In the genomic region with DNA sequence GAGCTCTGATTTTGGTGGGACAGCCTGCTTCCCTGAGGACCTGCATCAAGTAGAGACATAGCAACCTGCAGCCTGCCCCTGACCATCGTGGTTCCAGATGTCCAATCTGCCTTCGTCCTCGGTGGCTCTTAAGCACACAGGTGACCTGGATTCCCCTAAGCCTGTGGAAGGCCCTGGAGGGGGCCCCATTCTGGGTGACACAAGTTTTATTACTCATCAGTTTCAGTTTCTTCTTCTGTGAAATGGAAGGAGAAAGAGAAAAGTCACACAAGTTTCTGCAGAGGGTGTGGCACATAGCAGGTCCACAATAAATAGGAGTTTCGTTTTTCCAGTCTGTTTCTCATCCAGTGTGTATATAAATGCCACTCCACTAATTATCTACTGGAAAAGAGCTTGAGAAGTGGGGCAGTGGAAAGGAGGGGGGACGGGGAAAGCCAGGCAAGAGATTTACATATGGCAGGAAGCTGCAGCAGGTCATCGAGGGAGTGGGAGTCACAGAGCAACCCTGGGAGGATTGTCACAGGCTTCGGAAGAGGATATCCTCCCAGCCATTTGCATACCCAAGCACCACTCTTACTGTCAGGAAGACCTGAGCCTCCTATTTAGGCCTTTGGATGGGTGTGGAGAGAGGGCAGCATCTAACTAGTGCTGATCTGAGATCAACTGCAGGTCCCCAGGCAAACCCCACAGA, we compare ENCODE assay signal across 11 cellular contexts. TPM values are rescaled to one million over a fixed set of nuclear protein-coding genes. Genes with fewer than 3 reads are reported as not detected.
A peak's percentile ranks its signal among the peaks of the same experiment; 100 is the strongest.
DNase-seq lines count a peak whose midpoint lies in the region; ATAC-seq and TF ChIP-seq lines count a peak whose summit lies in the region.
"Had no signal": no experiment of that assay in that cellular context is flagged by ENCODE, and none has a peak within 500 bp of the region (broad histone marks: within the 10 kb centered on the region; RNA-seq: fewer than 3 reads in every experiment).

No MANE protein-coding gene starts in this region.

- no peaks in the 10 kb centered on the region for H3K27me3 ChIP-seq in transverse colon
- no peaks in the 10 kb centered on the region for H3K27me3 ChIP-seq in MG63

- no peak for TF ChIP-seq POLR2A in transverse colon (IDR thresholded peaks at IDR 0.05)

- peak overlapping the region; percentile 83 for H3K27ac Mint-ChIP-seq in activated naive CD4-positive, alpha-beta T cell treated with anti-CD3 and anti-CD28 coated beads for 36 hours

- peaks cover 8 to 44% (median 30%) of the 10 kb centered on the region in 4 donors for H3K4me1 ChIP-seq in transverse colon

- TF ChIP-seq CTCF in transverse colon (IDR thresholded peaks at IDR 0.05) = no peak

- H3K27me3 Mint-ChIP-seq in activated naive CD4-positive, alpha-beta T cell treated with anti-CD3 and anti-CD28 coated beads for 36 hours (ENCODE audit: low read depth) = peaks cover 3% of the 10 kb centered on the region

- in situ Hi-C loops in transverse colon (cut with MboI; ENCODE audit: low pct_ligation_motif_present in 1 of 4, low pct_unique_long_range_greater_than_20kb in 1 of 4, low sequenced_read_pairs in 3 of 4) = no loop called here

- H3K4me3 ChIP-seq in transverse colon = no peak overlapping the region
- H3K4me3 ChIP-seq in MG63 = no peak overlapping the region
- H3K4me3 ChIP-seq: SK-N-MC had no signal

- TF ChIP-seq EP300 in transverse colon (IDR thresholded peaks at IDR 0.05; ENCODE audit: low read depth) = no peak

- 8 to 42% methylated on average over 2 to 7 of the region's 7 CpGs for WGBS in transverse colon (ENCODE audit: low coverage in 1 of 2), 2 donors

- intact Hi-C loops in activated naive CD4-positive, alpha-beta T cell treated with anti-CD3 and anti-CD28 coated beads for 36 hours (cut with micrococcal nuclease) = loop anchor here (1.0 kb wide), 2 partner anchors 36 to 83 kb away; a partner anchor contains a TSS
- intact Hi-C loops in transverse colon (cut with DNase I; ENCODE audit: low total_unique reads) = no loop called here

- peaks cover 47% of the 10 kb centered on the region for H3K4me1 Mint-ChIP-seq in activated naive CD4-positive, alpha-beta T cell treated with anti-CD3 and anti-CD28 coated beads for 36 hours (ENCODE audit: low read depth)

- peak; percentile 76 for DNase-seq in activated naive CD4-positive, alpha-beta T cell treated with anti-CD3 and anti-CD28 coated beads for 36 hours
- no peak for DNase-seq in activated naive CD4-positive, alpha-beta T cell treated with anti-CD3 and anti-CD28 coated beads, Interleukin-2, amount 50 U/mL, for 16 hours
- peak; percentile 58 to 68 for DNase-seq in activated T-cell treated with anti-CD3 and anti-CD28 coated beads, Interleukin-2, amount 50 U/mL, for 48 hours
- no peak for DNase-seq in transverse colon
- DNase-seq in ecto neural progenitor cell (ENCODE audit: low spot score) = no peak
- DNase-seq in MG63 = no peak
- DNase-seq in A172 (ENCODE audit: low spot score) = no peak
- DNase-seq: AML-193, nucleus accumbens had no signal

- peak; percentile 45 for ATAC-seq in HG02938 (IDR thresholded peaks at IDR 0.05; ENCODE audit: unreplicated experiment)

- no peaks in the 10 kb centered on the region for H3K9me3 ChIP-seq in transverse colon
- no peaks in the 10 kb centered on the region for H3K9me3 ChIP-seq in MG63

- no peaks in the 10 kb centered on the region for H3K36me3 Mint-ChIP-seq in activated naive CD4-positive, alpha-beta T cell treated with anti-CD3 and anti-CD28 coated beads for 36 hours (ENCODE audit: low read depth)

- H3K27ac ChIP-seq in transverse colon = peak overlapping the region; percentile 5 to 67 (median 60)
- H3K27ac ChIP-seq: SK-N-MC had no signal

- H3K36me3 ChIP-seq in transverse colon (no peaks in the 10 kb centered on the region), MG63 (no peaks in the 10 kb centered on the region)

- no peaks in the 10 kb centered on the region for H3K9me3 Mint-ChIP-seq in activated naive CD4-positive, alpha-beta T cell treated with anti-CD3 and anti-CD28 coated beads for 36 hours

- peak overlapping the region; percentile 34 for H3K4me3 Mint-ChIP-seq in activated naive CD4-positive, alpha-beta T cell treated with anti-CD3 and anti-CD28 coated beads for 36 hours

- CTCF ChIA-PET in activated naive CD4-positive, alpha-beta T cell treated with anti-CD3 and anti-CD28 coated beads for 36 hours (lab: Charles Lee) = interaction anchor here (0.7 to 17.8 kb wide), 4 partner anchors 16 to 329 kb away, joined by 3 to 510 read pairs (median 4); no protein-coding TSS in a partner anchor

RNA-seq across cellular contexts. Expression of a gene that starts 10.0 kb away (rescaled TPM):
- under 1 TPM; 0.05 to 0.07 TPM for total RNA-seq in activated naive CD4-positive, alpha-beta T cell treated with anti-CD3 and anti-CD28 coated beads for 36 hours
- total RNA-seq in transverse colon = 10 to 100 TPM in 1 of 4 donors, 1 to 10 TPM in 2, under 1 TPM in 1; 0.40 to 20.3 (median 2.2) TPM
- total RNA-seq in MG63 (2014; rRNA removed; shearing (Covaris generic); ENCODE audit: low replicate concordance) = not detected in 2 replicates
- total RNA-seq in A172 (2014; rRNA removed; shearing (Covaris generic)) = 0.12 TPM in 1 of 2 replicates, not detected in the other

Comparison
In these comparisons a context has a peak if more than half of its experiments do, and no peak if none do; other contexts are left out.
1. DNase-seq: peak in activated naive CD4-positive, alpha-beta T cell treated with anti-CD3 and anti-CD28 coated beads for 36 hours (single experiment) and activated T-cell treated with anti-CD3 and anti-CD28 coated beads, Interleukin-2, amount 50 U/mL, for 48 hours (2 of 2); none in activated naive CD4-positive, alpha-beta T cell treated with anti-CD3 and anti-CD28 coated beads, Interleukin-2, amount 50 U/mL, for 16 hours (single experiment), transverse colon (single experiment), ecto neural progenitor cell (single experiment), MG63 (single experiment) and A172 (single experiment).